25 cellular contexts compared by ENCODE assay signal in genomic region chr2:144131042-144131441, GRCh38.
DNase-seq lines count a peak whose midpoint lies in the region; ATAC-seq and TF ChIP-seq lines count a peak whose summit lies in the region.
"Had no signal": no experiment of that assay in that cellular context is flagged by ENCODE, and none has a peak within 500 bp of the region (broad histone marks: within the 10 kb centered on the region; RNA-seq: fewer than 3 reads in every experiment).

No MANE protein-coding gene starts in this region.

- no peak overlapping the region for H3K4me3 ChIP-seq in Panc1 (ENCODE audit: low read depth in 2 of 2, low read length in 2 of 2)
- H3K4me3 ChIP-seq: A549, ascending aorta, colonic mucosa, gastrocnemius medialis, upper lobe of left lung had no signal

- H3K27me3 ChIP-seq in Panc1 (ENCODE audit: control insufficient read depth, insufficient read depth, low read length): no peaks in the 10 kb centered on the region
- H3K27me3 ChIP-seq: ascending aorta, colonic mucosa, gastrocnemius medialis, upper lobe of left lung had no signal

- CTCF ChIA-PET in activated CD8-positive, alpha-beta T cell treated with anti-CD3 and anti-CD28 coated beads for 36 hours (lab: Charles Lee): no interaction called here
- CTCF ChIA-PET in activated CD8-positive, alpha-beta T cell treated with anti-CD3 and anti-CD28 coated beads, Interleukin-2, amount 10 ng/mL, durations not matched to agents 7 days and 5 days (lab: Charles Lee): no interaction called here
- CTCF ChIA-PET in Panc1 (lab: Charles Lee): no interaction called here

- in situ Hi-C loops in Panc1 (cut with HindIII; ENCODE audit: low pct_unique_long_range_greater_than_20kb, low sequenced_read_pairs): no loop called here

- BruUV-seq in Panc1 (replicated peaks; lab: Mats Ljungman, UMichigan): no TSS peak

- TF ChIP-seq CTCF in activated CD8-positive, alpha-beta T cell treated with anti-CD3 and anti-CD28 coated beads for 36 hours (IDR thresholded peaks at IDR 0.05): no peak
- TF ChIP-seq CTCF in Panc1 (IDR thresholded peaks at IDR 0.05) (no peak), type B pancreatic cell (conservative IDR thresholded peaks at IDR 0.05) (no peak)

- DNase-seq in activated CD8-positive, alpha-beta T cell treated with anti-CD3 and anti-CD28 coated beads for 36 hours: no peak
- DNase-seq in activated CD8-positive, alpha-beta T cell treated with anti-CD3 and anti-CD28 coated beads, Interleukin-2, amount 10 ng/mL, durations not matched to agents 7 days and 5 days: no peak
- DNase-seq in Panc1 (ENCODE audit: low read depth, low spot score): peak; percentile 7
- DNase-seq in dermis blood vessel endothelial cell: peak; percentile 55
- no peak for DNase-seq in stimulated activated effector memory CD8-positive, alpha-beta T cell treated with anti-CD3 and anti-CD28 coated beads, Interleukin-12 subunit alpha, Interleukin-12 subunit beta, amount 100 ng/mL, for 72 hours (ENCODE audit: low spot score in 2 of 2)
- DNase-seq in type B pancreatic cell (ENCODE audit: extremely low spot score, unreplicated experiment): no peak
- DNase-seq in posterior vena cava (ENCODE audit: low spot score): no peak
- DNase-seq in activated CD4-positive, alpha-beta T cell treated with anti-CD3 and anti-CD28 coated beads, Interleukin-2, amount 50 U/mL, for 4 hours: no peak
- DNase-seq: activated naive CD4-positive, alpha-beta T cell treated with Interleukin-2 at 50 U/mL for 16 hours; activated T-cell treated with anti-CD3 and anti-CD28 coated beads for 4 hours; C1 segment of cervical spinal cord; colonic mucosa; gastrocnemius medialis; kidney glomerular epithelial cell; NCI-H1105 treated with DMSO at 0.1 percent for 48 hours; NCI-H524 treated with DMSO at 0.1 percent for 48 hours; nephron progenitor cell; posterior cingulate gyrus; SHP77; stimulated activated CD4-positive, alpha-beta T cell treated with anti-CD3 and anti-CD28 coated beads, Interleukin-2, amount 100 ng/mL, for 48 hours; upper lobe of left lung had no signal

- H3K27ac ChIP-seq in Panc1 (ENCODE audit: low read length): no peak overlapping the region
- H3K27ac ChIP-seq: A549, ascending aorta, colonic mucosa, gastrocnemius medialis, KMS-11, upper lobe of left lung had no signal

- no peak for ATAC-seq in activated CD8-positive, alpha-beta T cell treated with anti-CD3 and anti-CD28 coated beads for 36 hours
- no peak for ATAC-seq in activated CD8-positive, alpha-beta T cell treated with anti-CD3 and anti-CD28 coated beads, Interleukin-2, amount 10 ng/mL, durations not matched to agents 7 days and 5 days
- ATAC-seq in Panc1: no peak
- ATAC-seq in stimulated activated effector memory CD8-positive, alpha-beta T cell treated with anti-CD3 and anti-CD28 coated beads, Interleukin-12 subunit alpha, Interleukin-12 subunit beta, amount 100 ng/mL, for 72 hours: peak; percentile 46
- ATAC-seq: A549, gastrocnemius medialis had no signal

- H3K4me1 ChIP-seq in Panc1 (ENCODE audit: control insufficient read depth, insufficient read depth, low read length): no peaks in the 10 kb centered on the region
- H3K4me1 ChIP-seq: ascending aorta, colonic mucosa, gastrocnemius medialis, upper lobe of left lung had no signal

- H3K27ac Mint-ChIP-seq in activated CD8-positive, alpha-beta T cell treated with anti-CD3 and anti-CD28 coated beads for 36 hours: peak overlapping the region; percentile 6
- H3K27ac Mint-ChIP-seq in activated CD8-positive, alpha-beta T cell treated with anti-CD3 and anti-CD28 coated beads, Interleukin-2, amount 10 ng/mL, durations not matched to agents 7 days and 5 days: no peak overlapping the region
- H3K27ac Mint-ChIP-seq in stimulated activated effector memory CD8-positive, alpha-beta T cell treated with anti-CD3 and anti-CD28 coated beads, Interleukin-12 subunit alpha, Interleukin-12 subunit beta, amount 100 ng/mL, for 72 hours: peak overlapping the region; percentile 75
- no peak overlapping the region for H3K27ac Mint-ChIP-seq in type B pancreatic cell
- H3K27ac Mint-ChIP-seq: mesothelial cell of epicardium, nephron progenitor cell had no signal

- peaks cover 8% of the 10 kb centered on the region for H3K36me3 Mint-ChIP-seq in activated CD8-positive, alpha-beta T cell treated with anti-CD3 and anti-CD28 coated beads for 36 hours (ENCODE audit: low read depth)
- peaks cover 7% of the 10 kb centered on the region for H3K36me3 Mint-ChIP-seq in activated CD8-positive, alpha-beta T cell treated with anti-CD3 and anti-CD28 coated beads, Interleukin-2, amount 10 ng/mL, durations not matched to agents 7 days and 5 days (ENCODE audit: low read depth)
- peaks cover 25% of the 10 kb centered on the region for H3K36me3 Mint-ChIP-seq in stimulated activated effector memory CD8-positive, alpha-beta T cell treated with anti-CD3 and anti-CD28 coated beads, Interleukin-12 subunit alpha, Interleukin-12 subunit beta, amount 100 ng/mL, for 72 hours
- no peaks in the 10 kb centered on the region for H3K36me3 Mint-ChIP-seq in type B pancreatic cell
- H3K36me3 Mint-ChIP-seq: mesothelial cell of epicardium had no signal

- H3K4me3 Mint-ChIP-seq in activated CD8-positive, alpha-beta T cell treated with anti-CD3 and anti-CD28 coated beads for 36 hours: no peak overlapping the region
- H3K4me3 Mint-ChIP-seq in activated CD8-positive, alpha-beta T cell treated with anti-CD3 and anti-CD28 coated beads, Interleukin-2, amount 10 ng/mL, durations not matched to agents 7 days and 5 days: no peak overlapping the region
- no peak overlapping the region for H3K4me3 Mint-ChIP-seq in stimulated activated effector memory CD8-positive, alpha-beta T cell treated with anti-CD3 and anti-CD28 coated beads, Interleukin-12 subunit alpha, Interleukin-12 subunit beta, amount 100 ng/mL, for 72 hours
- H3K4me3 Mint-ChIP-seq in type B pancreatic cell: no peak overlapping the region
- H3K4me3 Mint-ChIP-seq: mesothelial cell of epicardium, nephron progenitor cell had no signal

- H3K4me1 Mint-ChIP-seq in activated CD8-positive, alpha-beta T cell treated with anti-CD3 and anti-CD28 coated beads for 36 hours (ENCODE audit: low read depth): peaks cover 29% of the 10 kb centered on the region
- no peaks in the 10 kb centered on the region for H3K4me1 Mint-ChIP-seq in activated CD8-positive, alpha-beta T cell treated with anti-CD3 and anti-CD28 coated beads, Interleukin-2, amount 10 ng/mL, durations not matched to agents 7 days and 5 days (ENCODE audit: low read depth)
- H3K4me1 Mint-ChIP-seq in stimulated activated effector memory CD8-positive, alpha-beta T cell treated with anti-CD3 and anti-CD28 coated beads, Interleukin-12 subunit alpha, Interleukin-12 subunit beta, amount 100 ng/mL, for 72 hours: peaks cover 48% of the 10 kb centered on the region
- no peaks in the 10 kb centered on the region for H3K4me1 Mint-ChIP-seq in type B pancreatic cell (ENCODE audit: unreplicated experiment)
- H3K4me1 Mint-ChIP-seq: nephron progenitor cell had no signal

- H3K36me3 ChIP-seq in Panc1 (ENCODE audit: control insufficient read depth, insufficient read depth, low read length): no peaks in the 10 kb centered on the region
- H3K36me3 ChIP-seq: ascending aorta, colonic mucosa, gastrocnemius medialis, upper lobe of left lung had no signal

- POLR2A ChIA-PET in activated CD8-positive, alpha-beta T cell treated with anti-CD3 and anti-CD28 coated beads for 36 hours (lab: Charles Lee): no interaction called here
- POLR2A ChIA-PET in activated CD8-positive, alpha-beta T cell treated with anti-CD3 and anti-CD28 coated beads, Interleukin-2, amount 10 ng/mL, durations not matched to agents 7 days and 5 days (lab: Charles Lee): no interaction called here
- POLR2A ChIA-PET in Panc1 (lab: Charles Lee): interaction anchor here (0.6 kb wide), 1 partner anchor 383 kb away, joined by 16 read pairs; no protein-coding TSS in a partner anchor

- H3K9me3 ChIP-seq in Panc1 (ENCODE audit: control insufficient read depth, insufficient read depth, low read depth, low read length): no peaks in the 10 kb centered on the region
- H3K9me3 ChIP-seq: A549, ascending aorta, colonic mucosa, gastrocnemius medialis, upper lobe of left lung had no signal

- no peaks in the 10 kb centered on the region for H3K9me3 Mint-ChIP-seq in activated CD8-positive, alpha-beta T cell treated with anti-CD3 and anti-CD28 coated beads for 36 hours
- H3K9me3 Mint-ChIP-seq in activated CD8-positive, alpha-beta T cell treated with anti-CD3 and anti-CD28 coated beads, Interleukin-2, amount 10 ng/mL, durations not matched to agents 7 days and 5 days (ENCODE audit: insufficient read depth): no peaks in the 10 kb centered on the region
- no peaks in the 10 kb centered on the region for H3K9me3 Mint-ChIP-seq in stimulated activated effector memory CD8-positive, alpha-beta T cell treated with anti-CD3 and anti-CD28 coated beads, Interleukin-12 subunit alpha, Interleukin-12 subunit beta, amount 100 ng/mL, for 72 hours
- H3K9me3 Mint-ChIP-seq in type B pancreatic cell: peaks cover 5% of the 10 kb centered on the region
- H3K9me3 Mint-ChIP-seq: nephron progenitor cell had no signal

- intact Hi-C loops in activated CD8-positive, alpha-beta T cell treated with anti-CD3 and anti-CD28 coated beads for 36 hours (cut with micrococcal nuclease): no loop called here
- intact Hi-C loops in Panc1 (cut with micrococcal nuclease; ENCODE audit: unreplicated experiment) (no loop called here), posterior vena cava (cut with DNase I) (no loop called here)

- H3K27me3 Mint-ChIP-seq in activated CD8-positive, alpha-beta T cell treated with anti-CD3 and anti-CD28 coated beads for 36 hours: no peaks in the 10 kb centered on the region
- H3K27me3 Mint-ChIP-seq in activated CD8-positive, alpha-beta T cell treated with anti-CD3 and anti-CD28 coated beads, Interleukin-2, amount 10 ng/mL, durations not matched to agents 7 days and 5 days (ENCODE audit: low read depth): no peaks in the 10 kb centered on the region
- peaks cover 20% of the 10 kb centered on the region for H3K27me3 Mint-ChIP-seq in type B pancreatic cell

Comparison
In these comparisons a context has a peak if more than half of its experiments do, and no peak if none do; other contexts are left out.
1. H3K27ac Mint-ChIP-seq: peak in activated CD8-positive, alpha-beta T cell treated with anti-CD3 and anti-CD28 coated beads for 36 hours (single experiment) and stimulated activated effector memory CD8-positive, alpha-beta T cell treated with anti-CD3 and anti-CD28 coated beads, Interleukin-12 subunit alpha, Interleukin-12 subunit beta, amount 100 ng/mL, for 72 hours (single experiment); none in activated CD8-positive, alpha-beta T cell treated with anti-CD3 and anti-CD28 coated beads, Interleukin-2, amount 10 ng/mL, durations not matched to agents 7 days and 5 days (single experiment) and type B pancreatic cell (single experiment).
2. DNase-seq: peak in Panc1 (single experiment) and dermis blood vessel endothelial cell (single experiment); none in activated CD8-positive, alpha-beta T cell treated with anti-CD3 and anti-CD28 coated beads for 36 hours (single experiment), activated CD8-positive, alpha-beta T cell treated with anti-CD3 and anti-CD28 coated beads, Interleukin-2, amount 10 ng/mL, durations not matched to agents 7 days and 5 days (single experiment), stimulated activated effector memory CD8-positive, alpha-beta T cell treated with anti-CD3 and anti-CD28 coated beads, Interleukin-12 subunit alpha, Interleukin-12 subunit beta, amount 100 ng/mL, for 72 hours (0 of 2), type B pancreatic cell (single experiment), posterior vena cava (single experiment) and activated CD4-positive, alpha-beta T cell treated with anti-CD3 and anti-CD28 coated beads, Interleukin-2, amount 50 U/mL, for 4 hours (0 of 2).